In genomic region chr15:90228960-90229359, GRCh38 we compare ENCODE assay signal across 3 cellular contexts. TPM values are rescaled to one million over a fixed set of nuclear protein-coding genes. Genes with fewer than 3 reads are reported as not detected.
DNase-seq lines count a peak whose midpoint lies in the region; ATAC-seq and TF ChIP-seq lines count a peak whose summit lies in the region.
"Had no signal": no experiment of that assay in that cellular context is flagged by ENCODE, and none has a peak within 500 bp of the region (broad histone marks: within the 10 kb centered on the region; RNA-seq: fewer than 3 reads in every experiment).

No MANE protein-coding gene starts in this region.

- ATAC-seq in GM21619 (IDR thresholded peaks at IDR 0.05; ENCODE audit: unreplicated experiment) = no peak

- WGBS in transverse colon (ENCODE audit: low coverage in 1 of 2), 2 donors = 70 to 90% methylated on average over 2 to 9 of the region's 15 CpGs

- H3K4me3 ChIP-seq in transverse colon = no peak overlapping the region
- H3K4me3 ChIP-seq: coronary artery had no signal

- no peaks in the 10 kb centered on the region for H3K27me3 ChIP-seq in transverse colon

- peaks cover 0 to 45% (median 10%) of the 10 kb centered on the region in 4 donors for H3K36me3 ChIP-seq in transverse colon

- TF ChIP-seq POLR2A in transverse colon (IDR thresholded peaks at IDR 0.05) = no peak

- H3K4me1 ChIP-seq in transverse colon = peaks cover 23 to 43% (median 36%) of the 10 kb centered on the region in 4 donors

- TF ChIP-seq EP300 in transverse colon (IDR thresholded peaks at IDR 0.05; ENCODE audit: low read depth) = no peak

- in situ Hi-C loops in transverse colon (cut with MboI; ENCODE audit: low pct_ligation_motif_present in 1 of 4, low pct_unique_long_range_greater_than_20kb in 1 of 4, low sequenced_read_pairs in 3 of 4) = no loop called here

- intact Hi-C loops in transverse colon (cut with DNase I; ENCODE audit: low total_unique reads) = loop anchor here (10.0 kb wide), 1 partner anchor 474 kb away; the partner anchor contains the start of gene MESP1

- H3K9me3 ChIP-seq in transverse colon = no peaks in the 10 kb centered on the region

- H3K27ac ChIP-seq in transverse colon = peak overlapping the region in 3 of 4 donors; percentile 90 to 97 (median 95)
- H3K27ac ChIP-seq: coronary artery had no signal

- no peak for TF ChIP-seq CTCF in transverse colon (IDR thresholded peaks at IDR 0.05)

- DNase-seq in transverse colon = no peak

RNA-seq across cellular contexts. Expression of gene CIB1, which starts 4.8 kb away (rescaled TPM):
- 100 to 1,000 TPM in 3 of 4 donors, 10 to 100 TPM in 1; 38.4 to 156 (median 131) TPM for total RNA-seq in transverse colon

RNA-seq across cellular contexts. Expression of gene GDPGP1, which starts 5.0 kb away (rescaled TPM):
- 10 to 100 TPM in 3 of 4 donors, 1 to 10 TPM in 1; 6.8 to 28.8 (median 21.3) TPM for total RNA-seq in transverse colon

RNA-seq across cellular contexts. Expression of gene TTLL13, which starts 20.4 kb away (rescaled TPM):
- under 1 TPM in 1 of 4 donors, not detected in 3; 0.27 TPM for total RNA-seq in transverse colon

RNA-seq across cellular contexts. Expression of gene SEMA4B, which starts 27.8 kb away (rescaled TPM):
- total RNA-seq in transverse colon = 100 to 1,000 TPM; 115 to 193 (median 134) TPM

RNA-seq across cellular contexts. Expression of gene NGRN, which starts 36.5 kb away (rescaled TPM):
- total RNA-seq in transverse colon = 10 to 100 TPM; 27.7 to 58.3 (median 44.5) TPM
